In genomic region chr13:107870400-107870799, GRCh38 we compare ENCODE assay signal across 30 cellular contexts.
"Had no signal": no experiment of that assay in that cellular context is flagged by ENCODE, and none has a peak within 500 bp of the region (broad histone marks: within the 10 kb centered on the region; RNA-seq: fewer than 3 reads in every experiment).

No MANE protein-coding gene starts in this region.

- H3K4me3 ChIP-seq: coronary artery had no signal

- H3K36me3 Mint-ChIP-seq: activated naive CD4-positive, alpha-beta T cell treated with anti-CD3 and anti-CD28 coated beads, Interleukin-2, amount 10 ng/mL, durations not matched to agents 7 days and 5 days; activated naive CD8-positive, alpha-beta T cell; WTC11 had no signal

- H3K27ac ChIP-seq: brain microvascular endothelial cell, coronary artery, dorsolateral prefrontal cortex had no signal

- H3K36me3 ChIP-seq: brain microvascular endothelial cell had no signal

- DNase-seq: activated CD4-positive, alpha-beta memory T cell treated with anti-CD3 and anti-CD28 coated beads, Interleukin-2, amount 10 ng/mL, durations not matched to agents 7 days and 5 days; activated CD4-positive, alpha-beta T cell treated with anti-CD3 and anti-CD28 coated beads for 1 hour; activated CD4-positive, alpha-beta T cell treated with anti-CD3 and anti-CD28 coated beads for 4 hours; activated CD4-positive, alpha-beta T cell treated with anti-CD3 and anti-CD28 coated beads, Interleukin-2, amount 10 ng/mL, durations not matched to agents 7 days and 5 days; activated CD4-positive, alpha-beta T cell treated with anti-CD3 and anti-CD28 coated beads, Interleukin-2, amount 50 U/mL, for 4 hours; activated CD8-positive, alpha-beta memory T cell treated with anti-CD3 and anti-CD28 coated beads, Interleukin-2, amount 50 U/mL, for 48 hours; activated gamma-delta T cell; activated naive CD4-positive, alpha-beta T cell; activated naive CD4-positive, alpha-beta T cell treated with anti-CD3 and anti-CD28 coated beads, Interleukin-2, amount 10 ng/mL, durations not matched to agents 7 days and 5 days; activated T-cell treated with anti-CD3 and anti-CD28 coated beads for 4 hours; activated T-cell treated with anti-CD3 and anti-CD28 coated beads, Interleukin-2, amount 50 U/mL, for 24 hours; activated T-cell treated with anti-CD3 and anti-CD28 coated beads, Interleukin-2, amount 50 U/mL, for 72 hours; amniotic stem cell; anterior cingulate cortex; brain microvascular endothelial cell; dorsolateral prefrontal cortex; effector memory CD4-positive, alpha-beta T cell; endodermal cell; foreskin fibroblast; head of caudate nucleus; T-helper 2 cell had no signal

- FAIRE-seq: astrocyte, bronchial epithelial cell, frontal cortex had no signal

- H3K9me3 Mint-ChIP-seq: activated CD4-positive, alpha-beta memory T cell treated with anti-CD3 and anti-CD28 coated beads, Interleukin-2, amount 10 ng/mL, durations not matched to agents 7 days and 5 days; activated CD4-positive, alpha-beta T cell treated with anti-CD3 and anti-CD28 coated beads, Interleukin-2, amount 10 ng/mL, durations not matched to agents 7 days and 5 days; activated naive CD4-positive, alpha-beta T cell treated with anti-CD3 and anti-CD28 coated beads, Interleukin-2, amount 10 ng/mL, durations not matched to agents 7 days and 5 days; activated T-cell treated with anti-CD3 and anti-CD28 coated beads, Interleukin-2, amount 50 U/mL, for 24 hours; activated T-cell treated with anti-CD3 and anti-CD28 coated beads, Interleukin-2, amount 50 U/mL, for 72 hours; dendritic cell treated with granulocyte-macrophage colony-stimulating factor and Interleukin-4, amounts not matched to agents 40 ng/mL and 50 ng/mL, for 4 days; endodermal cell; WTC11 had no signal

- H3K4me1 Mint-ChIP-seq: central memory CD8-positive, alpha-beta T cell had no signal

- H3K4me3 Mint-ChIP-seq: activated CD4-positive, alpha-beta memory T cell treated with anti-CD3 and anti-CD28 coated beads, Interleukin-2, amount 10 ng/mL, durations not matched to agents 7 days and 5 days; activated CD4-positive, alpha-beta T cell treated with anti-CD3 and anti-CD28 coated beads, Interleukin-2, amount 10 ng/mL, durations not matched to agents 7 days and 5 days; activated naive CD4-positive, alpha-beta T cell treated with anti-CD3 and anti-CD28 coated beads, Interleukin-2, amount 10 ng/mL, durations not matched to agents 7 days and 5 days; activated naive CD8-positive, alpha-beta T cell; activated T-cell treated with anti-CD3 and anti-CD28 coated beads, Interleukin-2, amount 50 U/mL, for 24 hours; activated T-cell treated with anti-CD3 and anti-CD28 coated beads, Interleukin-2, amount 50 U/mL, for 72 hours; central memory CD8-positive, alpha-beta T cell; dendritic cell treated with granulocyte-macrophage colony-stimulating factor and Interleukin-4, amounts not matched to agents 40 ng/mL and 50 ng/mL, for 4 days; endodermal cell; WTC11 had no signal

- H3K27ac Mint-ChIP-seq: activated CD4-positive, alpha-beta memory T cell treated with anti-CD3 and anti-CD28 coated beads, Interleukin-2, amount 10 ng/mL, durations not matched to agents 7 days and 5 days; activated CD4-positive, alpha-beta T cell treated with anti-CD3 and anti-CD28 coated beads, Interleukin-2, amount 10 ng/mL, durations not matched to agents 7 days and 5 days; activated naive CD4-positive, alpha-beta T cell treated with anti-CD3 and anti-CD28 coated beads, Interleukin-2, amount 10 ng/mL, durations not matched to agents 7 days and 5 days; activated naive CD8-positive, alpha-beta T cell; activated T-cell treated with anti-CD3 and anti-CD28 coated beads, Interleukin-2, amount 50 U/mL, for 24 hours; activated T-cell treated with anti-CD3 and anti-CD28 coated beads, Interleukin-2, amount 50 U/mL, for 72 hours; dendritic cell treated with granulocyte-macrophage colony-stimulating factor and Interleukin-4, amounts not matched to agents 40 ng/mL and 50 ng/mL, for 4 days; endodermal cell; WTC11 had no signal

- ATAC-seq: activated T-cell treated with anti-CD3 and anti-CD28 coated beads, Interleukin-2, amount 50 U/mL, for 72 hours; esophagus mucosa; WTC11 had no signal
